ENCODE assay signal across 11 cellular contexts in the genomic region with DNA sequence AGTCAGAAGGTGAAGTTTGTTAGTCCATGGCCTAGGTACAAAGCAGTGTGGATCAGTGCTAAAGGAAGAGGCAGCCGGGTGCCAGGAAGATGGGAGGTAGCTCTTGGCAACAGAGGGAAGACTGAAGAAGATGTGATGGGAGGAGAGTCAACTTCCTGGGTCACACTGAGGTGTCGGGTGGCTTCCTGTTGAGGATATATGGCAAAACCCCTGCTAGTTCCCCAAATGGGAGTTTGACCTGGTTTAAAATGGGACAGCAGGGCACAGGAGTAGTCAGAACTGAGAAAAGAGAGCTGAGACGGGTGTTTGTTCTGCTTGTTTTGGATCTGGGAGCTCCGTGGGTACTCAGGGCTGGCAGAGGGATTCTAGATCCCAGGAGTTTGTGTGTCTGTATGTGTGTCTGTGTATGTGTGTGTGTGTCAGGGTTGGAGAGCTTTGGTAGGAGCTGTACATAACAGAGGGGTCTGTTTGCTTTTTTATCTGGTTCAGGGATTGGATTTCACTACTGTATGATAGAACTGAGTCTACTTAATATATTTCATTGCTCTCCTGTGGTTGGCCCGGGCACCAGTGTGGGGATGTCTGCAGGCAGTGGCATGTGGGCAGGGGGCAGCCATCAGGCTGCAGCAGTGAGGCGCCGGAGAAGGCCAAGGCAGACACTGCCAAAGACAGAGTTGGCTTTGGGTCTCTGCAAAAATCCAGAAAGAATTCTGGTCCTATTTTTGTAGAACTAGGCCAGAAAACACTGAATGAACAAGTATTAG. TPM values are rescaled to one million over a fixed set of nuclear protein-coding genes. Genes with fewer than 3 reads are reported as not detected.
A peak's percentile ranks its signal among the peaks of the same experiment; 100 is the strongest.
DNase-seq lines count a peak whose midpoint lies in the region; ATAC-seq and TF ChIP-seq lines count a peak whose summit lies in the region.
"Had no signal": no experiment of that assay in that cellular context is flagged by ENCODE, and none has a peak within 500 bp of the region (broad histone marks: within the 10 kb centered on the region; RNA-seq: fewer than 3 reads in every experiment).

No MANE protein-coding gene starts in this region.

- CTCF ChIA-PET in activated CD8-positive, alpha-beta T cell treated with anti-CD3 and anti-CD28 coated beads, Interleukin-2, amount 10 ng/mL, durations not matched to agents 7 days and 5 days (lab: Charles Lee) = interaction anchor here (0.7 to 1.5 kb wide), 3 partner anchors 13 to 18 kb away, joined by 3 to 4 read pairs (median 3); no protein-coding TSS in a partner anchor

- peaks cover 35% of the 10 kb centered on the region for H3K4me1 Mint-ChIP-seq in activated naive CD8-positive, alpha-beta T cell (ENCODE audit: low read depth)
- H3K4me1 Mint-ChIP-seq in activated naive CD8-positive, alpha-beta T cell treated with anti-CD3 and anti-CD28 coated beads for 36 hours = peaks cover 18% of the 10 kb centered on the region
- H3K4me1 Mint-ChIP-seq in activated CD8-positive, alpha-beta T cell treated with anti-CD3 and anti-CD28 coated beads, Interleukin-2, amount 10 ng/mL, durations not matched to agents 7 days and 5 days (ENCODE audit: low read depth) = peaks cover 21% of the 10 kb centered on the region

- peak overlapping the region; percentile 58 for H3K27ac Mint-ChIP-seq in activated naive CD8-positive, alpha-beta T cell
- H3K27ac Mint-ChIP-seq in activated naive CD8-positive, alpha-beta T cell treated with anti-CD3 and anti-CD28 coated beads for 36 hours = no peak overlapping the region
- H3K27ac Mint-ChIP-seq in activated CD8-positive, alpha-beta T cell treated with anti-CD3 and anti-CD28 coated beads, Interleukin-2, amount 10 ng/mL, durations not matched to agents 7 days and 5 days = peak overlapping the region; percentile 22

- ATAC-seq in activated CD8-positive, alpha-beta T cell treated with anti-CD3 and anti-CD28 coated beads, Interleukin-2, amount 10 ng/mL, durations not matched to agents 7 days and 5 days = no peak
- peak; percentile 19 for ATAC-seq in upper lobe of right lung
- ATAC-seq in HG02852 (IDR thresholded peaks at IDR 0.05; ENCODE audit: unreplicated experiment) = no peak

- H3K4me3 ChIP-seq in upper lobe of right lung = no peak overlapping the region
- H3K4me3 ChIP-seq: skin epidermis had no signal

- intact Hi-C loops in upper lobe of right lung (cut with DNase I) = no loop called here

- peaks cover 26% of the 10 kb centered on the region for H3K4me1 ChIP-seq in upper lobe of right lung

- TF ChIP-seq CTCF in upper lobe of right lung (IDR thresholded peaks at IDR 0.05) = no peak

- H3K36me3 Mint-ChIP-seq in activated naive CD8-positive, alpha-beta T cell = peaks cover 12% of the 10 kb centered on the region
- peaks cover 3% of the 10 kb centered on the region for H3K36me3 Mint-ChIP-seq in activated naive CD8-positive, alpha-beta T cell treated with anti-CD3 and anti-CD28 coated beads for 36 hours
- peaks cover 42% of the 10 kb centered on the region for H3K36me3 Mint-ChIP-seq in activated CD8-positive, alpha-beta T cell treated with anti-CD3 and anti-CD28 coated beads, Interleukin-2, amount 10 ng/mL, durations not matched to agents 7 days and 5 days (ENCODE audit: low read depth)

- H3K9me3 ChIP-seq in upper lobe of right lung = no peaks in the 10 kb centered on the region

- H3K27me3 Mint-ChIP-seq in activated naive CD8-positive, alpha-beta T cell = no peaks in the 10 kb centered on the region
- H3K27me3 Mint-ChIP-seq in activated naive CD8-positive, alpha-beta T cell treated with anti-CD3 and anti-CD28 coated beads for 36 hours = no peaks in the 10 kb centered on the region
- no peaks in the 10 kb centered on the region for H3K27me3 Mint-ChIP-seq in activated CD8-positive, alpha-beta T cell treated with anti-CD3 and anti-CD28 coated beads, Interleukin-2, amount 10 ng/mL, durations not matched to agents 7 days and 5 days (ENCODE audit: low read depth)

- POLR2A ChIA-PET in activated CD8-positive, alpha-beta T cell treated with anti-CD3 and anti-CD28 coated beads, Interleukin-2, amount 10 ng/mL, durations not matched to agents 7 days and 5 days (lab: Charles Lee) = interaction anchor here (0.5 to 1.8 kb wide), 3 partner anchors 14 to 1060 kb away, joined by 3 to 4 read pairs (median 4); partner anchors contain the start of gene C2orf42

- no peaks in the 10 kb centered on the region for H3K27me3 ChIP-seq in upper lobe of right lung

- H3K27ac ChIP-seq in upper lobe of right lung = no peak overlapping the region

- H3K9me3 Mint-ChIP-seq in activated naive CD8-positive, alpha-beta T cell (ENCODE audit: low read depth) = no peaks in the 10 kb centered on the region
- no peaks in the 10 kb centered on the region for H3K9me3 Mint-ChIP-seq in activated naive CD8-positive, alpha-beta T cell treated with anti-CD3 and anti-CD28 coated beads for 36 hours
- no peaks in the 10 kb centered on the region for H3K9me3 Mint-ChIP-seq in activated CD8-positive, alpha-beta T cell treated with anti-CD3 and anti-CD28 coated beads, Interleukin-2, amount 10 ng/mL, durations not matched to agents 7 days and 5 days (ENCODE audit: insufficient read depth)

- DNase-seq in activated naive CD8-positive, alpha-beta T cell treated with anti-CD3 and anti-CD28 coated beads for 36 hours = no peak
- no peak for DNase-seq in activated CD8-positive, alpha-beta T cell treated with anti-CD3 and anti-CD28 coated beads, Interleukin-2, amount 10 ng/mL, durations not matched to agents 7 days and 5 days
- DNase-seq in medulla oblongata (ENCODE audit: extremely low spot score) (peak; percentile 52), upper lobe of right lung (no peak), NCI-H128 (lab: John Stamatoyannopoulos, UW; ENCODE audit: unreplicated experiment) (no peak)
- no peak for DNase-seq in NK-92 treated with Interleukin-12 subunit alpha and Interleukin-12 subunit beta, amount 100 ng/mL, for 24 hours (lab: John Stamatoyannopoulos, UW)
- DNase-seq: AML-193, NCI-H1436 treated with DMSO at 0.1 percent for 48 hours had no signal

- no peak overlapping the region for H3K4me3 Mint-ChIP-seq in activated naive CD8-positive, alpha-beta T cell
- H3K4me3 Mint-ChIP-seq in activated naive CD8-positive, alpha-beta T cell treated with anti-CD3 and anti-CD28 coated beads for 36 hours = no peak overlapping the region
- no peak overlapping the region for H3K4me3 Mint-ChIP-seq in activated CD8-positive, alpha-beta T cell treated with anti-CD3 and anti-CD28 coated beads, Interleukin-2, amount 10 ng/mL, durations not matched to agents 7 days and 5 days

- H3K36me3 ChIP-seq in upper lobe of right lung = peaks cover 16% of the 10 kb centered on the region

RNA-seq across cellular contexts. Expression of gene MXD1, which starts 17.1 kb away (rescaled TPM):
- 1 to 10 TPM; 5.0 to 6.3 TPM for total RNA-seq in activated naive CD8-positive, alpha-beta T cell treated with anti-CD3 and anti-CD28 coated beads for 36 hours
- 10 to 100 TPM in 1 of 2 experiments, 1 to 10 TPM in 1; 7.7 to 10.2 TPM for total RNA-seq in activated CD8-positive, alpha-beta T cell treated with anti-CD3 and anti-CD28 coated beads, Interleukin-2, amount 10 ng/mL, durations not matched to agents 7 days and 5 days
- total RNA-seq in upper lobe of right lung = 21.3 TPM

RNA-seq across cellular contexts. Expression of gene ASPRV1, which starts 29.4 kb away (rescaled TPM):
- under 1 TPM; 0.54 to 0.74 TPM for total RNA-seq in activated naive CD8-positive, alpha-beta T cell treated with anti-CD3 and anti-CD28 coated beads for 36 hours
- total RNA-seq in activated CD8-positive, alpha-beta T cell treated with anti-CD3 and anti-CD28 coated beads, Interleukin-2, amount 10 ng/mL, durations not matched to agents 7 days and 5 days = under 1 TPM; 0.74 to 0.78 TPM
- total RNA-seq in upper lobe of right lung = 2.1 TPM

RNA-seq across cellular contexts. Expression of gene SNRNP27, which starts 38.3 kb away (rescaled TPM):
- 10 to 100 TPM; 61.0 to 61.8 TPM for total RNA-seq in activated naive CD8-positive, alpha-beta T cell treated with anti-CD3 and anti-CD28 coated beads for 36 hours
- total RNA-seq in activated CD8-positive, alpha-beta T cell treated with anti-CD3 and anti-CD28 coated beads, Interleukin-2, amount 10 ng/mL, durations not matched to agents 7 days and 5 days = 10 to 100 TPM; 53.0 to 56.0 TPM
- 41.0 TPM for total RNA-seq in upper lobe of right lung
